28 cellular contexts compared by ENCODE assay signal in the genomic region with DNA sequence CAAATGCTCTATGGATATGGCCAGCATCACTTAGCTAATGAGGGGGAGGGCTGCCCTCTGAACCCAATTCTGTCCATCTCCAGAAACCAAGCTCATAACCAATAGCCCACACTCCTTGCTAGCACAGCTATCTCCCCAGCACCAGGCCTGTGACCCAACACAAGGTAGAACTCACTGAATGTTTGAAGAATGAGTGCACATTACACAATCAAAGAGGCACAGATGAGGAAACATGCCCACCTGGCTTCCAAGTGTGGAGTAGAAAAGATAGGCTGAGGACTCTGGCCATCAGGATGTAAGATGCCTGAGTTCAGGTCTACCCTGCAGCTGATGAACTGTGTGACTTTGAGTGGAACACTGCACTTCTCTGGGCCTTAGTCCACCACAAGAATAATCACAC.
"Had no signal": no experiment of that assay in that cellular context is flagged by ENCODE, and none has a peak within 500 bp of the region (broad histone marks: within the 10 kb centered on the region; RNA-seq: fewer than 3 reads in every experiment).

No MANE protein-coding gene starts in this region.

- ATAC-seq: activated CD4-positive, CD25-positive, alpha-beta regulatory T cell treated with anti-CD3 and anti-CD28 coated beads, Interleukin-2, amount 50 U/mL, for 24 hours; activated CD8-positive, alpha-beta T cell treated with anti-CD3 and anti-CD28 coated beads for 36 hours; activated T-cell treated with anti-CD3 and anti-CD28 coated beads, Interleukin-2, amount 50 U/mL, for 4 hours; activated T-helper 17 cell treated with anti-CD3 and anti-CD28 coated beads, Interleukin-2, amount 50 U/mL, for 72 hours; effector memory CD8-positive, alpha-beta T cell; foreskin keratinocyte; gastrocnemius medialis; heart left ventricle had no signal

- H3K4me1 ChIP-seq: esophagus muscularis mucosa, foreskin keratinocyte, gastrocnemius medialis, heart left ventricle had no signal

- H3K27ac ChIP-seq: brain microvascular endothelial cell, esophagus muscularis mucosa, foreskin keratinocyte, gastrocnemius medialis, heart left ventricle, WERI-Rb-1 had no signal

- H3K4me3 ChIP-seq: esophagus muscularis mucosa, gastrocnemius medialis, heart left ventricle had no signal

- H3K9me3 ChIP-seq: esophagus muscularis mucosa, gastrocnemius medialis, heart left ventricle had no signal

- H3K27me3 ChIP-seq: brain microvascular endothelial cell, foreskin keratinocyte, gastrocnemius medialis had no signal

- H3K36me3 ChIP-seq: brain microvascular endothelial cell, esophagus muscularis mucosa, gastrocnemius medialis, heart left ventricle, WERI-Rb-1 had no signal

- DNase-seq: activated B cell treated with CpG ODN at 0.5 μM for 24 hours; activated CD4-positive, alpha-beta T cell treated with anti-CD3 and anti-CD28 coated beads for 48 hours; activated CD4-positive, alpha-beta T cell treated with anti-CD3 and anti-CD28 coated beads, Interleukin-2, amount 50 U/mL, for 1 hour; activated CD4-positive, alpha-beta T cell treated with anti-CD3 and anti-CD28 coated beads, Interleukin-2, amount 50 U/mL, for 48 hours; activated CD8-positive, alpha-beta memory T cell treated with anti-CD3 and anti-CD28 coated beads for 24 hours; activated CD8-positive, alpha-beta T cell treated with anti-CD3 and anti-CD28 coated beads for 36 hours; activated effector memory CD4-positive, alpha-beta T cell treated with Interleukin-2 at 50 U/mL for 16 hours; activated gamma-delta T cell treated with Interleukin-2 at 50 U/mL for 16 hours; activated naive CD4-positive, alpha-beta T cell treated with anti-CD3 and anti-CD28 coated beads, Interleukin-2, amount 50 U/mL, for 16 hours; activated naive CD4-positive, alpha-beta T cell treated with Interleukin-2 at 50 U/mL for 16 hours; activated T-cell treated with anti-CD3 and anti-CD28 coated beads, Interleukin-2, amount 50 U/mL, for 4 hours; amniotic stem cell; anterior cingulate cortex; brain microvascular endothelial cell; caudate nucleus; cortex of kidney; dermis blood vessel endothelial cell; effector CD4-positive, alpha-beta T cell; effector memory CD8-positive, alpha-beta T cell; gastrocnemius medialis; glutamatergic neuron; heart left ventricle; T-helper 2 cell; WERI-Rb-1 had no signal
